In genomic region chr5:143170977-143171376, GRCh38 we compare ENCODE assay signal across 18 cellular contexts.
DNase-seq lines count a peak whose midpoint lies in the region; ATAC-seq and TF ChIP-seq lines count a peak whose summit lies in the region.
"Had no signal": no experiment of that assay in that cellular context is flagged by ENCODE, and none has a peak within 500 bp of the region (broad histone marks: within the 10 kb centered on the region; RNA-seq: fewer than 3 reads in every experiment).

No MANE protein-coding gene starts in this region.

- H3K36me3 Mint-ChIP-seq in GM23338 (ENCODE audit: low read depth), result no peaks in the 10 kb centered on the region
- peaks cover 10% of the 10 kb centered on the region for H3K36me3 Mint-ChIP-seq in central memory CD8-positive, alpha-beta T cell (ENCODE audit: insufficient read depth)

- no peaks in the 10 kb centered on the region for H3K27me3 Mint-ChIP-seq in GM23338 (ENCODE audit: insufficient read depth, low read depth, poor library complexity)
- H3K27me3 Mint-ChIP-seq in central memory CD8-positive, alpha-beta T cell, result no peaks in the 10 kb centered on the region
- H3K27me3 Mint-ChIP-seq: CD4-positive, alpha-beta T cell had no signal

- no peak overlapping the region for H3K9ac ChIP-seq in KMS-11
- H3K9ac ChIP-seq: GM23248 had no signal

- H2AFZ ChIP-seq in GM23338, result no peak overlapping the region
- no peak overlapping the region for H2AFZ ChIP-seq in KMS-11 (ENCODE audit: low read depth)
- H2AFZ ChIP-seq: GM23248 had no signal

- H3K4me3 Mint-ChIP-seq in GM23338, result no peak overlapping the region
- no peak overlapping the region for H3K4me3 Mint-ChIP-seq in central memory CD8-positive, alpha-beta T cell
- H3K4me3 Mint-ChIP-seq: CD4-positive, alpha-beta T cell; HFFc6 had no signal

- H3K27me3 ChIP-seq in GM23338 (ENCODE audit: insufficient read depth) (no peaks in the 10 kb centered on the region), KMS-11 (ENCODE audit: insufficient read depth, low read depth) (no peaks in the 10 kb centered on the region)

- H3K27ac Mint-ChIP-seq in GM23338, result peak overlapping the region; percentile 68; the same call in 1 of the 2 replicates
- H3K27ac Mint-ChIP-seq in central memory CD8-positive, alpha-beta T cell (ENCODE audit: low read depth), result peak overlapping the region; percentile 27
- H3K27ac Mint-ChIP-seq: CD4-positive, alpha-beta T cell; HFFc6 had no signal

- no peak overlapping the region for H3K27ac ChIP-seq in GM23338 (ENCODE audit: low read depth)
- peak overlapping the region; percentile 80; the same call in 1 of the 2 replicates for H3K27ac ChIP-seq in KMS-11
- H3K27ac ChIP-seq: A549, C4-2B, GM23248 had no signal

- no peaks in the 10 kb centered on the region for H3F3A ChIP-seq in GM23338 (replicated peaks; ENCODE audit: low read depth)

- H3K4me3 ChIP-seq in GM23338 (no peak overlapping the region), KMS-11 (IDR thresholded peaks at IDR 0.05; ENCODE audit: insufficient read depth, low read depth, low read length) (no peak overlapping the region)
- H3K4me3 ChIP-seq: A549, GM12878, GM23248 had no signal

- H3K9me2 ChIP-seq in GM23338 (ENCODE audit: insufficient read depth), result peaks cover 9% of the 10 kb centered on the region; the same call in 1 of the 2 replicates

- H3K79me2 ChIP-seq in GM23338 (replicated peaks; ENCODE audit: insufficient read depth) (no peaks in the 10 kb centered on the region), KMS-11 (ENCODE audit: insufficient read depth, low read depth) (0 out of 2 replicates have a peak, but pooled peaks cover 5% of the 10 kb centered on the region)

- no peaks in the 10 kb centered on the region for H3K36me3 ChIP-seq in GM23338 (ENCODE audit: insufficient read depth)
- H3K36me3 ChIP-seq in KMS-11 (ENCODE audit: insufficient read depth), result no peaks in the 10 kb centered on the region

- no peaks in the 10 kb centered on the region for H4K20me1 ChIP-seq in GM23338 (replicated peaks; ENCODE audit: insufficient read depth)
- no peaks in the 10 kb centered on the region for H4K20me1 ChIP-seq in KMS-11 (ENCODE audit: insufficient read depth)

- H3K9me3 Mint-ChIP-seq in GM23338, result no peaks in the 10 kb centered on the region
- no peaks in the 10 kb centered on the region for H3K9me3 Mint-ChIP-seq in central memory CD8-positive, alpha-beta T cell
- H3K9me3 Mint-ChIP-seq: CD4-positive, alpha-beta T cell; HFFc6 had no signal

- TF ChIP-seq CTCF in GM23338 (conservative IDR thresholded peaks at IDR 0.05; ENCODE audit: low read depth in 2 of 2) (no peak), KMS-11 (conservative IDR thresholded peaks at IDR 0.05; ENCODE audit: low read depth, low read length) (no peak)

- H3K4me1 ChIP-seq in GM23338 (ENCODE audit: insufficient read depth) (peaks cover 22% of the 10 kb centered on the region; the same call in 1 of the 2 replicates), KMS-11 (ENCODE audit: low read depth, poor library complexity, severe bottlenecking) (peaks cover 98% of the 10 kb centered on the region)

- ATAC-seq in GM23338 (no peak), HG03175 (IDR thresholded peaks at IDR 0.05; ENCODE audit: unreplicated experiment) (no peak), GM18858 (IDR thresholded peaks at IDR 0.05; ENCODE audit: unreplicated experiment) (no peak)
- ATAC-seq in central memory CD8-positive, alpha-beta T cell (replicated peaks; ENCODE audit: extremely low read depth, poor library complexity, severe bottlenecking), result no peak
- ATAC-seq: A549, GM12878, HCT116 had no signal

- peaks cover 41% of the 10 kb centered on the region for H3K4me1 Mint-ChIP-seq in GM23338
- peaks cover 13% of the 10 kb centered on the region for H3K4me1 Mint-ChIP-seq in central memory CD8-positive, alpha-beta T cell

- no peak overlapping the region for H3K4me2 ChIP-seq in GM23338
- no peak overlapping the region; the same call in 1 of the 2 replicates for H3K4me2 ChIP-seq in KMS-11
- H3K4me2 ChIP-seq: A549 had no signal

- no peak for DNase-seq in GM23338 (ENCODE audit: low spot score)
- DNase-seq in central memory CD8-positive, alpha-beta T cell (ENCODE audit: low spot score in 2 of 2), result no peak
- DNase-seq in COR-L47 (lab: John Stamatoyannopoulos, UW), result no peak
- DNase-seq: AML-193; Calu3; CD4-positive, alpha-beta T cell; DMS79 treated with DMSO at 0.1 percent for 48 hours; EL; GM23248; HFFc6; KBM-7 had no signal

TF ChIP-seq in GM23338, 12 proteins besides CTCF, POLR2A, EP300 and RAD21 (continues in another document):
- TF ChIP-seq CREB1 (CRISPR knock-in tag; IDR thresholded peaks at IDR 0.05; ENCODE audit: low read depth) (no peak), ZNF114 (CRISPR knock-in tag; IDR thresholded peaks at IDR 0.05) (no peak), POLR2AphosphoS5 (IDR thresholded peaks at IDR 0.05; ENCODE audit: low read depth) (no peak), EZH2phosphoT487 (IDR thresholded peaks at IDR 0.05; ENCODE audit: unreplicated experiment) (no peak), NANOG (IDR thresholded peaks at IDR 0.05; ENCODE audit: borderline replicate concordance) (no peak), ZNF331 (CRISPR knock-in tag; IDR thresholded peaks at IDR 0.05; ENCODE audit: low read depth) (no peak), EZH2 (IDR thresholded peaks at IDR 0.05; ENCODE audit: low read depth, unreplicated experiment) (no peak), STAT1 (IDR thresholded peaks at IDR 0.05; ENCODE audit: unreplicated experiment) (no peak), JUNB (IDR thresholded peaks at IDR 0.05; ENCODE audit: unreplicated experiment) (no peak)
- TF ChIP-seq, protein P1, sequence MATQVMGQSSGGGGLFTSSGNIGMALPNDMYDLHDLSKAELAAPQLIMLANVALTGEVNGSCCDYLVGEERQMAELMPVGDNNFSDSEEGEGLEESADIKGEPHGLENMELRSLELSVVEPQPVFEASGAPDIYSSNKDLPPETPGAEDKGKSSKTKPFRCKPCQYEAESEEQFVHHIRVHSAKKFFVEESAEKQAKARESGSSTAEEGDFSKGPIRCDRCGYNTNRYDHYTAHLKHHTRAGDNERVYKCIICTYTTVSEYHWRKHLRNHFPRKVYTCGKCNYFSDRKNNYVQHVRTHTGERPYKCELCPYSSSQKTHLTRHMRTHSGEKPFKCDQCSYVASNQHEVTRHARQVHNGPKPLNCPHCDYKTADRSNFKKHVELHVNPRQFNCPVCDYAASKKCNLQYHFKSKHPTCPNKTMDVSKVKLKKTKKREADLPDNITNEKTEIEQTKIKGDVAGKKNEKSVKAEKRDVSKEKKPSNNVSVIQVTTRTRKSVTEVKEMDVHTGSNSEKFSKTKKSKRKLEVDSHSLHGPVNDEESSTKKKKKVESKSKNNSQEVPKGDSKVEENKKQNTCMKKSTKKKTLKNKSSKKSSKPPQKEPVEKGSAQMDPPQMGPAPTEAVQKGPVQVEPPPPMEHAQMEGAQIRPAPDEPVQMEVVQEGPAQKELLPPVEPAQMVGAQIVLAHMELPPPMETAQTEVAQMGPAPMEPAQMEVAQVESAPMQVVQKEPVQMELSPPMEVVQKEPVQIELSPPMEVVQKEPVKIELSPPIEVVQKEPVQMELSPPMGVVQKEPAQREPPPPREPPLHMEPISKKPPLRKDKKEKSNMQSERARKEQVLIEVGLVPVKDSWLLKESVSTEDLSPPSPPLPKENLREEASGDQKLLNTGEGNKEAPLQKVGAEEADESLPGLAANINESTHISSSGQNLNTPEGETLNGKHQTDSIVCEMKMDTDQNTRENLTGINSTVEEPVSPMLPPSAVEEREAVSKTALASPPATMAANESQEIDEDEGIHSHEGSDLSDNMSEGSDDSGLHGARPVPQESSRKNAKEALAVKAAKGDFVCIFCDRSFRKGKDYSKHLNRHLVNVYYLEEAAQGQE (IDR thresholded peaks at IDR 0.05; ENCODE audit: unreplicated experiment), result no peak
- TF ChIP-seq, protein P2, sequence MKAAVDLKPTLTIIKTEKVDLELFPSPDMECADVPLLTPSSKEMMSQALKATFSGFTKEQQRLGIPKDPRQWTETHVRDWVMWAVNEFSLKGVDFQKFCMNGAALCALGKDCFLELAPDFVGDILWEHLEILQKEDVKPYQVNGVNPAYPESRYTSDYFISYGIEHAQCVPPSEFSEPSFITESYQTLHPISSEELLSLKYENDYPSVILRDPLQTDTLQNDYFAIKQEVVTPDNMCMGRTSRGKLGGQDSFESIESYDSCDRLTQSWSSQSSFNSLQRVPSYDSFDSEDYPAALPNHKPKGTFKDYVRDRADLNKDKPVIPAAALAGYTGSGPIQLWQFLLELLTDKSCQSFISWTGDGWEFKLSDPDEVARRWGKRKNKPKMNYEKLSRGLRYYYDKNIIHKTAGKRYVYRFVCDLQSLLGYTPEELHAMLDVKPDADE (IDR thresholded peaks at IDR 0.05), result no peak
